Comparison of ENCODE assay signal across 12 cellular contexts in genomic region chr1:43563779-43564616, GRCh38. TPM values are rescaled to one million over a fixed set of nuclear protein-coding genes. Genes with fewer than 3 reads are reported as not detected.
DNase-seq lines count a peak whose midpoint lies in the region; ATAC-seq and TF ChIP-seq lines count a peak whose summit lies in the region.
"Had no signal": no experiment of that assay in that cellular context is flagged by ENCODE, and none has a peak within 500 bp of the region (broad histone marks: within the 10 kb centered on the region; RNA-seq: fewer than 3 reads in every experiment).

No MANE protein-coding gene starts in this region.

- peaks cover 49% of the 10 kb centered on the region for H4K20me1 ChIP-seq in IMR-90 (ENCODE audit: insufficient read depth, low read length)

- ATAC-seq in IMR-90 (ENCODE audit: low read depth) (no peak), GM21515 (IDR thresholded peaks at IDR 0.05; ENCODE audit: unreplicated experiment) (no peak)
- ATAC-seq in activated T-helper 17 cell treated with anti-CD3 and anti-CD28 coated beads, Interleukin-2, amount 50 U/mL, for 72 hours (replicated peaks) = no peak

- no peak overlapping the region for H3K4me2 ChIP-seq in IMR-90 (ENCODE audit: low read depth, low read length)

- H3K27ac ChIP-seq in IMR-90 (ENCODE audit: insufficient read depth, low read length) = no peak overlapping the region
- no peak overlapping the region for H3K27ac ChIP-seq in iPS-20b (ENCODE audit: low read length)
- H3K27ac ChIP-seq in spleen = peak overlapping the region in 5 of 8 donors; percentile 11 to 57 (median 47)

- no peak overlapping the region for H3K56ac ChIP-seq in IMR-90 (ENCODE audit: extremely low read depth, insufficient read depth, low read length)

- no peaks in the 10 kb centered on the region for H3K9me3 Mint-ChIP-seq in activated T-helper 17 cell treated with anti-CD3 and anti-CD28 coated beads, Interleukin-2, amount 50 U/mL, for 72 hours
- H3K9me3 Mint-ChIP-seq: central memory CD8-positive, alpha-beta T cell; HFFc6 had no signal

- no peak overlapping the region for H2AFZ ChIP-seq in IMR-90 (replicated peaks; ENCODE audit: low read length, poor library complexity)

- in situ Hi-C loops in IMR-90 (cut with MboI; ENCODE audit: low sequenced_read_pairs) = no loop called here

- H3K9me3 ChIP-seq in IMR-90 (ENCODE audit: control insufficient read depth, insufficient read depth, low read length) (no peaks in the 10 kb centered on the region), iPS-20b (ENCODE audit: insufficient read depth, low read depth, low read length) (no peaks in the 10 kb centered on the region), spleen (no peaks in the 10 kb centered on the region)

- no peak overlapping the region for H4K8ac ChIP-seq in IMR-90 (ENCODE audit: low read depth in 2 of 2, low read length in 2 of 2)

- H3K9me1 ChIP-seq in IMR-90 (ENCODE audit: insufficient read depth, low read length) = peaks cover 31% of the 10 kb centered on the region

- H3K27me3 ChIP-seq in IMR-90 (ENCODE audit: control insufficient read depth, insufficient read depth, low read length) (no peaks in the 10 kb centered on the region), iPS-20b (ENCODE audit: insufficient read depth, low read length) (no peaks in the 10 kb centered on the region), spleen (replicated peaks in 1 of 7) (peaks cover 0 to 23% (median 9%) of the 10 kb centered on the region in 7 donors)

- POLR2A ChIA-PET in IMR-90 (lab: Charles Lee; ENCODE audit: unreplicated experiment) = no interaction called here

- H3K4me3 Mint-ChIP-seq in activated T-helper 17 cell treated with anti-CD3 and anti-CD28 coated beads, Interleukin-2, amount 50 U/mL, for 72 hours = peak overlapping the region; percentile 78
- H3K4me3 Mint-ChIP-seq: central memory CD8-positive, alpha-beta T cell; HFFc6 had no signal

- peak overlapping the region; percentile 85 for H2AK9ac ChIP-seq in IMR-90 (replicated peaks; ENCODE audit: low read depth, low read length, poor library complexity)

- H3K36me3 ChIP-seq in IMR-90 (ENCODE audit: control insufficient read depth, insufficient read depth, low read length) (peaks cover 3% of the 10 kb centered on the region; the same call in 1 of the 2 replicates), iPS-20b (ENCODE audit: insufficient read depth, low read depth, low read length) (peaks cover 9% of the 10 kb centered on the region; the same call in 1 of the 2 replicates), spleen (no peaks in the 10 kb centered on the region)

- peak overlapping the region; percentile 60 for H3K27ac Mint-ChIP-seq in activated T-helper 17 cell treated with anti-CD3 and anti-CD28 coated beads, Interleukin-2, amount 50 U/mL, for 72 hours

- no peak overlapping the region for H2BK120ac ChIP-seq in IMR-90 (ENCODE audit: low read depth, low read length)

- no peaks in the 10 kb centered on the region for H3K36me3 Mint-ChIP-seq in activated T-helper 17 cell treated with anti-CD3 and anti-CD28 coated beads, Interleukin-2, amount 50 U/mL, for 72 hours (ENCODE audit: low read depth)

- no peak overlapping the region for H3K18ac ChIP-seq in IMR-90 (ENCODE audit: low read depth, low read length)

- H3K4ac ChIP-seq in IMR-90 (ENCODE audit: low read depth, low read length) = no peak overlapping the region

- no peak for TF ChIP-seq CTCF in IMR-90 (conservative IDR thresholded peaks at IDR 0.05; ENCODE audit: low read depth, low read length)
- TF ChIP-seq CTCF in spleen (IDR thresholded peaks at IDR 0.05 in 8 of 11, conservative IDR thresholded peaks at IDR 0.05 in 3 of 11) = no peak

- 0 out of 2 replicates have a peak overlapping the region, but pooled peaks have one; percentile 7 for H3K14ac ChIP-seq in IMR-90 (replicated peaks; ENCODE audit: low read depth, low read length)

- H3K4me1 ChIP-seq in IMR-90 (ENCODE audit: control insufficient read depth, insufficient read depth, low read length) (peaks cover 20% of the 10 kb centered on the region), iPS-20b (ENCODE audit: insufficient read depth, low read length) (peaks cover 26% of the 10 kb centered on the region), spleen (peaks cover 6 to 26% (median 19%) of the 10 kb centered on the region in 6 donors)

- no peak overlapping the region for H3K4me3 ChIP-seq in IMR-90 (ENCODE audit: insufficient read depth, low read depth, low read length)
- H3K4me3 ChIP-seq in iPS-20b (ENCODE audit: low read length) = no peak overlapping the region
- H3K4me3 ChIP-seq in spleen = no peak overlapping the region

- H3K9ac ChIP-seq in IMR-90 (ENCODE audit: low read depth, low read length) = no peak overlapping the region
- H3K9ac ChIP-seq in iPS-20b (ENCODE audit: low read depth, low read length) = 0 out of 2 replicates have a peak overlapping the region, but pooled peaks have one; percentile 8

- CTCF ChIA-PET in IMR-90 (lab: Yijun Ruan, JAX) = no interaction called here

- H2AK5ac ChIP-seq in IMR-90 (ENCODE audit: low read depth, low read length) = no peak overlapping the region

- 58% methylated on average over 12 of the region's 20 CpGs; no CpG with 5 or more reads in 1 of the 2 experiments for whole genome bisulfite sequencing in IMR-90 (ENCODE audit: extremely low coverage in 2 of 2, insufficient read length in 1 of 2), 2 experiments
- 75 to 84% (median 80%) methylated on average over 20 of the region's 20 CpGs for WGBS in spleen, 5 donors

- H2BK15ac ChIP-seq in IMR-90 (ENCODE audit: low read depth, low read length) = no peak overlapping the region

- dilution Hi-C loops in IMR-90 (cut with HindIII; ENCODE audit: low sequenced_read_pairs, unreplicated experiment) = no loop called here

- H3K23ac ChIP-seq in IMR-90 (ENCODE audit: low read depth, low read length) = peak overlapping the region; percentile 27; the same call in 1 of the 2 replicates

- no peaks in the 10 kb centered on the region for H3K4me1 Mint-ChIP-seq in activated T-helper 17 cell treated with anti-CD3 and anti-CD28 coated beads, Interleukin-2, amount 50 U/mL, for 72 hours
- H3K4me1 Mint-ChIP-seq: central memory CD8-positive, alpha-beta T cell had no signal

- intact Hi-C loops in IMR-90 (cut with micrococcal nuclease) = no loop called here
- intact Hi-C loops in spleen (cut with DNase I; ENCODE audit: low total_unique reads) = no loop called here

- no peak overlapping the region for H4K91ac ChIP-seq in IMR-90 (ENCODE audit: insufficient read depth, low read depth, low read length)

- BruUV-seq in IMR-90 (replicated peaks; lab: Mats Ljungman, UMichigan) = no TSS peak

- TF ChIP-seq RAD21 in IMR-90 (IDR thresholded peaks at IDR 0.05; ENCODE audit: low read length) = no peak

- no peak overlapping the region; the same call in 1 of the 2 replicates for H4K5ac ChIP-seq in IMR-90 (ENCODE audit: low read depth, low read length)

- no peak for TF ChIP-seq POLR2A in IMR-90 (IDR thresholded peaks at IDR 0.05; ENCODE audit: low read depth, low read length)
- TF ChIP-seq POLR2A in spleen (IDR thresholded peaks at IDR 0.05) = no peak

- peaks cover 32 to 86% of the 10 kb centered on the region in 2 experiments for H3K79me1 ChIP-seq in IMR-90 (ENCODE audit: low read depth in 1 of 2, low read length in 2 of 2)

- no peak for DNase-seq in IMR-90
- no peak for DNase-seq in spleen
- DNase-seq in central memory CD4-positive, alpha-beta T cell = no peak
- no peak for DNase-seq in hepatic stellate cell (ENCODE audit: low spot score)
- DNase-seq in CD1c-positive myeloid dendritic cell (ENCODE audit: extremely low spot score) = no peak
- DNase-seq: DMS79 treated with DMSO at 0.1 percent for 48 hours, HFFc6, SHP77 treated with DMSO at 0.1 percent for 48 hours had no signal

- H2BK20ac ChIP-seq in IMR-90 (ENCODE audit: low read depth, low read length) = no peak overlapping the region

- H3K27me3 Mint-ChIP-seq in activated T-helper 17 cell treated with anti-CD3 and anti-CD28 coated beads, Interleukin-2, amount 50 U/mL, for 72 hours = no peaks in the 10 kb centered on the region

- H2BK5ac ChIP-seq in IMR-90 (ENCODE audit: low read depth, low read length, poor library complexity, severe bottlenecking) = no peak overlapping the region

TF ChIP-seq in IMR-90, 13 proteins besides CTCF, POLR2A, EP300 and RAD21:
- TF ChIP-seq MAZ (IDR thresholded peaks at IDR 0.05; ENCODE audit: borderline replicate concordance, low read depth, low read length) (no peak), USF2 (IDR thresholded peaks at IDR 0.05; ENCODE audit: low read depth, low read length) (no peak), CEBPB (IDR thresholded peaks at IDR 0.05; ENCODE audit: low read depth, low read length) (no peak), ELK1 (IDR thresholded peaks at IDR 0.05; ENCODE audit: borderline replicate concordance, low read depth, low read length) (no peak), SMC3 (IDR thresholded peaks at IDR 0.05; ENCODE audit: low read depth, low read length) (no peak), MXI1 (IDR thresholded peaks at IDR 0.05; ENCODE audit: borderline replicate concordance, low read depth, low read length) (no peak), CHD1 (IDR thresholded peaks at IDR 0.05; ENCODE audit: low read depth, low read length) (no peak)

RNA-seq across cellular contexts. Expression of gene PTPRF, which starts 33.3 kb away (rescaled TPM):
- 25.8 and 27.8 TPM in 2 replicates for total RNA-seq in IMR-90 (2012; rRNA removed)
- 92.3 and 103 TPM in 2 replicates for polyA plus RNA-seq in IMR-90 (2012; rRNA removed)
- polyA plus RNA-seq in IMR-90 (2012; cell fraction: cytosol; rRNA removed) = 46.4 and 102 TPM in 2 replicates
- polyA plus RNA-seq in IMR-90 (2012; cell fraction: nucleus; rRNA removed; ENCODE audit: low replicate concordance) = 122 and 210 TPM in 2 replicates
- total RNA-seq in activated T-helper 17 cell treated with anti-CD3 and anti-CD28 coated beads, Interleukin-2, amount 50 U/mL, for 72 hours = 10 to 100 TPM in 1 of 2 donors, 1 to 10 TPM in 1; 6.3 to 30.7 TPM
- 10 to 100 TPM in 6 of 7 donors, 1 to 10 TPM in 1; 8.3 to 25.0 (median 14.8) TPM for total RNA-seq in spleen
- polyA plus RNA-seq in spleen = 1 to 10 TPM; 2.7 to 3.9 (median 3.5) TPM

Comparison
In these comparisons a context has a peak if more than half of its experiments do, and no peak if none do; other contexts are left out.
1. H3K27ac ChIP-seq: peak in spleen (5 of 8); none in IMR-90 (single experiment) and iPS-20b (single experiment).